Comparison of ENCODE assay signal across 8 cellular contexts in genomic region chr12:21940549-21940948, GRCh38. TPM values are rescaled to one million over a fixed set of nuclear protein-coding genes. Genes with fewer than 3 reads are reported as not detected.
A peak's percentile ranks its signal among the peaks of the same experiment; 100 is the strongest.
DNase-seq lines count a peak whose midpoint lies in the region; ATAC-seq and TF ChIP-seq lines count a peak whose summit lies in the region.

No MANE protein-coding gene starts in this region.

- H3K4me3 ChIP-seq in cardiac muscle cell (peak overlapping the region; percentile 43), endodermal cell (ENCODE audit: low read length) (peak overlapping the region; percentile 88), uterus (peak overlapping the region; percentile 46 to 52)
- H3K4me3 ChIP-seq in naive thymus-derived CD4-positive, alpha-beta T cell (ENCODE audit: low read length) = peak overlapping the region; percentile 28

- no peaks in the 10 kb centered on the region for H3K9me3 ChIP-seq in cardiac muscle cell (ENCODE audit: low read depth)
- H3K9me3 ChIP-seq in endodermal cell (ENCODE audit: control insufficient read depth, low read length) = peaks cover 5% of the 10 kb centered on the region
- peaks cover 0 to under 1% (median 0%) of the 10 kb centered on the region in 3 experiments for H3K9me3 ChIP-seq in naive thymus-derived CD4-positive, alpha-beta T cell (ENCODE audit: control insufficient read depth in 2 of 3, low read length in 3 of 3)
- no peaks in the 10 kb centered on the region for H3K9me3 ChIP-seq in uterus

- no peak for TF ChIP-seq POLR2A in uterus (IDR thresholded peaks at IDR 0.05)

- 23 to 25% methylated on average over 3 to 6 of the region's 6 CpGs for WGBS in endodermal cell (ENCODE audit: insufficient coverage in 1 of 2, insufficient read length in 1 of 2), 2 experiments

- intact Hi-C loops in Right ventricle myocardium inferior (cut with DNase I) (loop anchor here (5.0 kb wide), 3 partner anchors 42 to 108 kb away; no protein-coding TSS in a partner anchor), uterus (cut with DNase I; ENCODE audit: low total_unique reads) (loop anchor here (10.0 kb wide), 1 partner anchor 106 kb away; no protein-coding TSS in a partner anchor)
- intact Hi-C loops in naive thymus-derived CD4-positive, alpha-beta T cell (cut with micrococcal nuclease) = no loop called here

- H3K9me3 Mint-ChIP-seq in endodermal cell = no peaks in the 10 kb centered on the region
- peaks cover 0 to 33% (median 14%) of the 10 kb centered on the region in 11 donors for H3K9me3 Mint-ChIP-seq in naive thymus-derived CD4-positive, alpha-beta T cell

- ATAC-seq in Right ventricle myocardium inferior = no peak
- ATAC-seq in naive thymus-derived CD4-positive, alpha-beta T cell = no peak
- ATAC-seq in GM19328 (IDR thresholded peaks at IDR 0.05; ENCODE audit: unreplicated experiment) = no peak

- H3K27ac Mint-ChIP-seq in endodermal cell = no peak overlapping the region
- no peak overlapping the region for H3K27ac Mint-ChIP-seq in naive thymus-derived CD4-positive, alpha-beta T cell

- no peaks in the 10 kb centered on the region for H3K36me3 Mint-ChIP-seq in endodermal cell (ENCODE audit: low read depth)
- H3K36me3 Mint-ChIP-seq in naive thymus-derived CD4-positive, alpha-beta T cell = peaks cover 0 to 4% (median 0%) of the 10 kb centered on the region in 5 donors

- no peak overlapping the region for H3K9ac ChIP-seq in endodermal cell (ENCODE audit: extremely low read depth, low read length, poor library complexity, severe bottlenecking)

- peaks cover 14% of the 10 kb centered on the region for H3K4me1 Mint-ChIP-seq in endodermal cell
- peaks cover 4 to 25% (median 16%) of the 10 kb centered on the region in 7 donors for H3K4me1 Mint-ChIP-seq in naive thymus-derived CD4-positive, alpha-beta T cell

- no peaks in the 10 kb centered on the region for H3K36me3 ChIP-seq in cardiac muscle cell
- no peaks in the 10 kb centered on the region for H3K36me3 ChIP-seq in endodermal cell (ENCODE audit: control insufficient read depth, insufficient read depth, low read length)
- no peaks in the 10 kb centered on the region for H3K36me3 ChIP-seq in naive thymus-derived CD4-positive, alpha-beta T cell (ENCODE audit: control insufficient read depth in 2 of 3, insufficient read depth in 3 of 3, low read length in 3 of 3)
- no peaks in the 10 kb centered on the region for H3K36me3 ChIP-seq in uterus

- H3K4me1 ChIP-seq in cardiac muscle cell (ENCODE audit: low read depth) (no peaks in the 10 kb centered on the region), endodermal cell (ENCODE audit: control insufficient read depth, insufficient read depth, low read length) (no peaks in the 10 kb centered on the region), uterus (peaks cover 0 to 4% of the 10 kb centered on the region in 2 donors)
- no peaks in the 10 kb centered on the region for H3K4me1 ChIP-seq in naive thymus-derived CD4-positive, alpha-beta T cell (ENCODE audit: control insufficient read depth in 2 of 2, insufficient read depth in 2 of 2, low read length in 2 of 2)

- H3K27me3 Mint-ChIP-seq in endodermal cell (ENCODE audit: insufficient read depth) = peaks cover 64% of the 10 kb centered on the region
- peaks cover 65 to 88% (median 78%) of the 10 kb centered on the region in 5 donors for H3K27me3 Mint-ChIP-seq in naive thymus-derived CD4-positive, alpha-beta T cell

- peak overlapping the region; percentile 59 for H3K4me3 Mint-ChIP-seq in endodermal cell
- peak overlapping the region in 9 of 10 donors; percentile 31 to 79 (median 75) for H3K4me3 Mint-ChIP-seq in naive thymus-derived CD4-positive, alpha-beta T cell

- H3K27ac ChIP-seq in cardiac muscle cell (no peak overlapping the region), endodermal cell (ENCODE audit: low read depth, low read length) (no peak overlapping the region), uterus (peak overlapping the region; percentile 91)
- H3K27ac ChIP-seq in naive thymus-derived CD4-positive, alpha-beta T cell (ENCODE audit: low read depth, low read length) = no peak overlapping the region

- CTCF ChIA-PET in naive thymus-derived CD4-positive, alpha-beta T cell (lab: Charles Lee) = no interaction called here

- H3K27me3 ChIP-seq in cardiac muscle cell (peaks cover 28% of the 10 kb centered on the region), endodermal cell (ENCODE audit: control insufficient read depth, insufficient read depth, low read length, poor library complexity, severe bottlenecking) (peaks cover 43% of the 10 kb centered on the region), uterus (no peaks in the 10 kb centered on the region)
- H3K27me3 ChIP-seq in naive thymus-derived CD4-positive, alpha-beta T cell (ENCODE audit: control insufficient read depth in 2 of 2, insufficient read depth in 2 of 2, low read length in 2 of 2) = peaks cover 0 to 8% of the 10 kb centered on the region in 2 donors

- TF ChIP-seq CTCF in cardiac muscle cell (IDR thresholded peaks at IDR 0.05; ENCODE audit: low read depth, low read length) (no peak), endodermal cell (conservative IDR thresholded peaks at IDR 0.05) (no peak), uterus (IDR thresholded peaks at IDR 0.05) (peak in 1 of 4 experiments; percentile 17)

- peak in 1 of 2 donors; percentile 0 for DNase-seq in cardiac muscle cell (ENCODE audit: low read depth in 1 of 2, low spot score in 1 of 2)
- no peak for DNase-seq in Right ventricle myocardium inferior (ENCODE audit: missing footprints)
- no peak for DNase-seq in endodermal cell
- no peak for DNase-seq in naive thymus-derived CD4-positive, alpha-beta T cell
- no peak for DNase-seq in uterus
- DNase-seq in AG20443 (ENCODE audit: low spot score) = no peak
- no peak for DNase-seq in central memory CD4-positive, alpha-beta T cell

- POLR2A ChIA-PET in naive thymus-derived CD4-positive, alpha-beta T cell (lab: Charles Lee) = no interaction called here

RNA-seq across cellular contexts. Expression of gene ABCC9, which starts 0.7 kb away (rescaled TPM):
- total RNA-seq in cardiac muscle cell (0.48 and 0.67 TPM in 2 replicates), Right ventricle myocardium inferior (78.1 TPM), endodermal cell (under 1 TPM in 1 of 2 donors, not detected in 1; 0.22 TPM), uterus (100 to 1,000 TPM in 2 of 4 donors, 10 to 100 TPM in 2; 39.7 to 118 (median 78.4) TPM)
- 0.22 and 0.49 TPM in 2 replicates for polyA plus RNA-seq in cardiac muscle cell
- 0.53 TPM for polyA plus RNA-seq in endodermal cell (2013, experiment 1 of 2)
- polyA plus RNA-seq in endodermal cell (2013, experiment 2 of 2) = 0.54 TPM
- total RNA-seq in naive thymus-derived CD4-positive, alpha-beta T cell = under 1 TPM in 1 of 5 experiments, not detected in 4; 0.05 TPM
- not detected for polyA plus RNA-seq in naive thymus-derived CD4-positive, alpha-beta T cell

Comparison
In these comparisons a context has a peak if more than half of its experiments do, and no peak if none do; other contexts are left out.
1. RNA of gene ABCC9, which starts 0.7 kb away (total RNA-seq): 39.7 to 118 TPM in uterus and 78.1 TPM in Right ventricle myocardium inferior (single experiment); 0.48 to 0.67 TPM in cardiac muscle cell, 0.22 TPM in endodermal cell and 0.05 TPM in naive thymus-derived CD4-positive, alpha-beta T cell; every median in the first group is over 10 times any median in the second.
2. H3K27ac ChIP-seq: peak in uterus (2 of 2); none in cardiac muscle cell (single experiment), endodermal cell (single experiment) and naive thymus-derived CD4-positive, alpha-beta T cell (single experiment).
3. H3K4me3 ChIP-seq: peak in every context shown above with its lines; median percentile 88 in endodermal cell; 49 in uterus; 43 in cardiac muscle cell; 28 in naive thymus-derived CD4-positive, alpha-beta T cell.
4. intact Hi-C loops: an anchor here in Right ventricle myocardium inferior (5.0 kb wide) and uterus (10.0 kb wide); none called in naive thymus-derived CD4-positive, alpha-beta T cell.